Comparison of ENCODE assay signal across 1 cellular context in genomic region chr3:87796137-87796899, GRCh38.
TF ChIP-seq lines count a peak whose summit lies in the region.

No MANE protein-coding gene starts in this region.

TF ChIP-seq in K562, 482 proteins besides CTCF, POLR2A, EP300 and RAD21 (continued from another document):
- TF ChIP-seq ZNF354B (CRISPR knock-in tag; IDR thresholded peaks at IDR 0.05), result no peak
- no peak for TF ChIP-seq RFX1 (IDR thresholded peaks at IDR 0.05)
- no peak for TF ChIP-seq POLR3A (IDR thresholded peaks at IDR 0.05; ENCODE audit: borderline replicate concordance, extremely low read depth, insufficient read depth, insufficient read length)
- TF ChIP-seq STAT5A (IDR thresholded peaks at IDR 0.05; ENCODE audit: borderline replicate concordance, low read length), result peak; percentile 80
- TF ChIP-seq RBBP5 (IDR thresholded peaks at IDR 0.05; ENCODE audit: borderline replicate concordance, insufficient read depth, low read length, poor library complexity, severe bottlenecking), result peak; percentile 16
- TF ChIP-seq, protein P1, sequence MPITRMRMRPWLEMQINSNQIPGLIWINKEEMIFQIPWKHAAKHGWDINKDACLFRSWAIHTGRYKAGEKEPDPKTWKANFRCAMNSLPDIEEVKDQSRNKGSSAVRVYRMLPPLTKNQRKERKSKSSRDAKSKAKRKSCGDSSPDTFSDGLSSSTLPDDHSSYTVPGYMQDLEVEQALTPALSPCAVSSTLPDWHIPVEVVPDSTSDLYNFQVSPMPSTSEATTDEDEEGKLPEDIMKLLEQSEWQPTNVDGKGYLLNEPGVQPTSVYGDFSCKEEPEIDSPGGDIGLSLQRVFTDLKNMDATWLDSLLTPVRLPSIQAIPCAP (CRISPR knock-in tag; IDR thresholded peaks at IDR 0.05; ENCODE audit: borderline replicate concordance), result no peak
- TF ChIP-seq ZNF584 (CRISPR knock-in tag; IDR thresholded peaks at IDR 0.05; ENCODE audit: low read depth), result no peak
- TF ChIP-seq LEF1 (IDR thresholded peaks at IDR 0.05), result peak; percentile 87
- no peak for TF ChIP-seq RFX5 (IDR thresholded peaks at IDR 0.05; ENCODE audit: low read depth, low read length)
- TF ChIP-seq ZNF23 (CRISPR knock-in tag; IDR thresholded peaks at IDR 0.05), result no peak
- peak; percentile 81 to 87 for TF ChIP-seq TRIM24 (IDR thresholded peaks at IDR 0.05)
- TF ChIP-seq KDM5B (IDR thresholded peaks at IDR 0.05; ENCODE audit: insufficient replicate concordance, low read depth, low read length), result no peak
- TF ChIP-seq MCM2 (IDR thresholded peaks at IDR 0.05; ENCODE audit: low read depth), result no peak
- TF ChIP-seq HMG20B (CRISPR knock-in tag; IDR thresholded peaks at IDR 0.05), result no peak
- no peak for TF ChIP-seq USF1 (CRISPR knock-in tag; IDR thresholded peaks at IDR 0.05)
- TF ChIP-seq, protein P2, sequence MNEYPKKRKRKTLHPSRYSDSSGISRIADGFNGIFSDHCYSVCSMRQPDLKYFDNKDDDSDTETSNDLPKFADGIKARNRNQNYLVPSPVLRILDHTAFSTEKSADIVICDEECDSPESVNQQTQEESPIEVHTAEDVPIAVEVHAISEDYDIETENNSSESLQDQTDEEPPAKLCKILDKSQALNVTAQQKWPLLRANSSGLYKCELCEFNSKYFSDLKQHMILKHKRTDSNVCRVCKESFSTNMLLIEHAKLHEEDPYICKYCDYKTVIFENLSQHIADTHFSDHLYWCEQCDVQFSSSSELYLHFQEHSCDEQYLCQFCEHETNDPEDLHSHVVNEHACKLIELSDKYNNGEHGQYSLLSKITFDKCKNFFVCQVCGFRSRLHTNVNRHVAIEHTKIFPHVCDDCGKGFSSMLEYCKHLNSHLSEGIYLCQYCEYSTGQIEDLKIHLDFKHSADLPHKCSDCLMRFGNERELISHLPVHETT (CRISPR knock-in tag; conservative IDR thresholded peaks at IDR 0.05 in 1 of 2, IDR thresholded peaks at IDR 0.05 in 1 of 2), result peak in 1 of 2 experiments; percentile 74; a peak in 2 of 4 replicates
- no peak for TF ChIP-seq NKRF (IDR thresholded peaks at IDR 0.05; ENCODE audit: borderline replicate concordance)
- no peak for TF ChIP-seq HSF4 (CRISPR knock-in tag; IDR thresholded peaks at IDR 0.05; ENCODE audit: borderline replicate concordance)
- TF ChIP-seq CXXC5 (CRISPR knock-in tag; IDR thresholded peaks at IDR 0.05), result peak; percentile 37
- TF ChIP-seq ZEB2 (IDR thresholded peaks at IDR 0.05), result peak; percentile 97
- peak; percentile 51 to 75 for TF ChIP-seq NCOA2 (IDR thresholded peaks at IDR 0.05; ENCODE audit: partially characterized antibody in 2 of 2)
- no peak for TF ChIP-seq PRMT5 (CRISPR knock-in tag; IDR thresholded peaks at IDR 0.05)
- TF ChIP-seq, protein P3, sequence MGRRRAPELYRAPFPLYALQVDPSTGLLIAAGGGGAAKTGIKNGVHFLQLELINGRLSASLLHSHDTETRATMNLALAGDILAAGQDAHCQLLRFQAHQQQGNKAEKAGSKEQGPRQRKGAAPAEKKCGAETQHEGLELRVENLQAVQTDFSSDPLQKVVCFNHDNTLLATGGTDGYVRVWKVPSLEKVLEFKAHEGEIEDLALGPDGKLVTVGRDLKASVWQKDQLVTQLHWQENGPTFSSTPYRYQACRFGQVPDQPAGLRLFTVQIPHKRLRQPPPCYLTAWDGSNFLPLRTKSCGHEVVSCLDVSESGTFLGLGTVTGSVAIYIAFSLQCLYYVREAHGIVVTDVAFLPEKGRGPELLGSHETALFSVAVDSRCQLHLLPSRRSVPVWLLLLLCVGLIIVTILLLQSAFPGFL (CRISPR knock-in tag; IDR thresholded peaks at IDR 0.05), result no peak
- TF ChIP-seq ESRRB (CRISPR knock-in tag; IDR thresholded peaks at IDR 0.05; ENCODE audit: borderline replicate concordance), result no peak
- TF ChIP-seq PHF8 (IDR thresholded peaks at IDR 0.05; ENCODE audit: borderline replicate concordance, low read length), result no peak
- no peak for TF ChIP-seq HNRNPLL (IDR thresholded peaks at IDR 0.05; ENCODE audit: low read depth, low read length, poor library complexity, severe bottlenecking)
- no peak for TF ChIP-seq ZNF583 (CRISPR knock-in tag; IDR thresholded peaks at IDR 0.05)
- peak; percentile 95 for TF ChIP-seq TEAD4 (IDR thresholded peaks at IDR 0.05; ENCODE audit: low read length)
- TF ChIP-seq TEAD4 (CRISPR knock-in tag; IDR thresholded peaks at IDR 0.05; ENCODE audit: borderline replicate concordance), result no peak
- TF ChIP-seq, protein P4, sequence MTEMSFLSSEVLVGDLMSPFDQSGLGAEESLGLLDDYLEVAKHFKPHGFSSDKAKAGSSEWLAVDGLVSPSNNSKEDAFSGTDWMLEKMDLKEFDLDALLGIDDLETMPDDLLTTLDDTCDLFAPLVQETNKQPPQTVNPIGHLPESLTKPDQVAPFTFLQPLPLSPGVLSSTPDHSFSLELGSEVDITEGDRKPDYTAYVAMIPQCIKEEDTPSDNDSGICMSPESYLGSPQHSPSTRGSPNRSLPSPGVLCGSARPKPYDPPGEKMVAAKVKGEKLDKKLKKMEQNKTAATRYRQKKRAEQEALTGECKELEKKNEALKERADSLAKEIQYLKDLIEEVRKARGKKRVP (CRISPR knock-in tag; IDR thresholded peaks at IDR 0.05), result no peak
- TF ChIP-seq NFXL1 (CRISPR knock-in tag; IDR thresholded peaks at IDR 0.05), result no peak
- TF ChIP-seq, protein P5, sequence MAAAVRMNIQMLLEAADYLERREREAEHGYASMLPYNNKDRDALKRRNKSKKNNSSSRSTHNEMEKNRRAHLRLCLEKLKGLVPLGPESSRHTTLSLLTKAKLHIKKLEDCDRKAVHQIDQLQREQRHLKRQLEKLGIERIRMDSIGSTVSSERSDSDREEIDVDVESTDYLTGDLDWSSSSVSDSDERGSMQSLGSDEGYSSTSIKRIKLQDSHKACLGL (CRISPR knock-in tag; IDR thresholded peaks at IDR 0.05; ENCODE audit: borderline replicate concordance, poor library complexity, severe bottlenecking), result no peak
